5 cellular contexts compared by ENCODE assay signal in genomic region chr15:28712270-28712669, GRCh38. TPM values are rescaled to one million over a fixed set of nuclear protein-coding genes. Genes with fewer than 3 reads are reported as not detected.
"Had no signal": no experiment of that assay in that cellular context is flagged by ENCODE, and none has a peak within 500 bp of the region (broad histone marks: within the 10 kb centered on the region; RNA-seq: fewer than 3 reads in every experiment).

Gene GOLGA8M (minus strand): TSS chr15:28712421. CDS start chr15:28712323, 98 bp downstream.

RNA-seq across cellular contexts. Expression of gene GOLGA8M, which starts in this region (rescaled TPM):
- total RNA-seq: GM23248, GM23338, H1, H7, H9 had no signal
- polyA plus RNA-seq: GM23338, H1 had no signal
